Comparison of ENCODE assay signal across 1 cellular context in the genomic region with DNA sequence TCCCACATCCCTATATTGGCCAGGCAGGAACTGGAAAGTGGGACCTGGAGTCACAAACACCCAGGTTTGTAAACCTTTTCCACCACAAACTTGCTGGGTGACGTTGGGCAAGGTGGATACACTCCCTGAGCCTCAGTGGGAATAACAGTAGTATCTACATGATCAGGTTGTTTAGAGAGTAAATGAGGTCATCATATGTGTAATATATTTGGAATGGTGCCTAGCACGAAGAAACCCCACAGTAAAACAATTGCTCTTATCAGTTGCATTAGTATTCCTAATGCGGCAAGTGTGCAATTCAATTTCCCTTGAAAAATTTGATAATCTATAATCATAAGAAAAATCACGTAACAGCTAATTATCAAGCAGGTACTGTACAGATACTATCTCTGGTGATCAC.
TF ChIP-seq lines count a peak whose summit lies in the region.

No MANE protein-coding gene starts in this region.

TF ChIP-seq in SK-N-SH treated with all-trans-retinoic acid at 6 μM for 48 hours, 23 proteins besides CTCF, POLR2A, EP300 and RAD21 (continued from another document):
- TF ChIP-seq, protein P1, sequence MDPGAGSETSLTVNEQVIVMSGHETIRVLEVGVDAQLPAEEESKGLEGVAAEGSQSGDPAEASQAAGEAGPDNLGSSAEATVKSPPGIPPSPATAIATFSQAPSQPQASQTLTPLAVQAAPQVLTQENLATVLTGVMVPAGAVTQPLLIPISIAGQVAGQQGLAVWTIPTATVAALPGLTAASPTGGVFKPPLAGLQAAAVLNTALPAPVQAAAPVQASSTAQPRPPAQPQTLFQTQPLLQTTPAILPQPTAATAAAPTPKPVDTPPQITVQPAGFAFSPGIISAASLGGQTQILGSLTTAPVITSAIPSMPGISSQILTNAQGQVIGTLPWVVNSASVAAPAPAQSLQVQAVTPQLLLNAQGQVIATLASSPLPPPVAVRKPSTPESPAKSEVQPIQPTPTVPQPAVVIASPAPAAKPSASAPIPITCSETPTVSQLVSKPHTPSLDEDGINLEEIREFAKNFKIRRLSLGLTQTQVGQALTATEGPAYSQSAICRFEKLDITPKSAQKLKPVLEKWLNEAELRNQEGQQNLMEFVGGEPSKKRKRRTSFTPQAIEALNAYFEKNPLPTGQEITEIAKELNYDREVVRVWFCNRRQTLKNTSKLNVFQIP (CRISPR knock-in tag; IDR thresholded peaks at IDR 0.05; ENCODE audit: borderline replicate concordance, low read depth): no peak
